In genomic region chr12:24175281-24175680, GRCh38 we compare ENCODE assay signal across 24 cellular contexts.
A peak's percentile ranks its signal among the peaks of the same experiment; 100 is the strongest.
DNase-seq lines count a peak whose midpoint lies in the region; FAIRE-seq and TF ChIP-seq lines count a peak whose summit lies in the region.
"Had no signal": no experiment of that assay in that cellular context is flagged by ENCODE, and none has a peak within 500 bp of the region (broad histone marks: within the 10 kb centered on the region; RNA-seq: fewer than 3 reads in every experiment).

No MANE protein-coding gene starts in this region.

- H3K79me2 ChIP-seq in MM.1S (ENCODE audit: low read length) (no peaks in the 10 kb centered on the region), OCI-LY3 (ENCODE audit: low read length) (peaks cover 74% of the 10 kb centered on the region), hepatocyte (no peaks in the 10 kb centered on the region)

- H3K4me1 ChIP-seq in MM.1S (ENCODE audit: low read length): peaks cover 61% of the 10 kb centered on the region
- H3K4me1 ChIP-seq in OCI-LY3 (ENCODE audit: low read length): peaks cover 57% of the 10 kb centered on the region
- H3K4me1 ChIP-seq in hepatocyte (ENCODE audit: insufficient read depth): no peaks in the 10 kb centered on the region
- no peaks in the 10 kb centered on the region for H3K4me1 ChIP-seq in small intestine (ENCODE audit: control insufficient read depth in 2 of 2, insufficient read depth in 1 of 2, low read depth in 1 of 2, low read length in 1 of 2)
- H3K4me1 ChIP-seq: A549, BE2C had no signal

- intact Hi-C loops in dorsolateral prefrontal cortex (cut with DNase I): no loop called here

- DNase-seq in MM.1S (peak; percentile 19), hepatocyte (ENCODE audit: low spot score) (peak; percentile 9), small intestine (peak; percentile 40), dorsolateral prefrontal cortex (no peak), substantia nigra (lab: John Stamatoyannopoulos, UW) (no peak)
- no peak for DNase-seq in activated CD4-positive, CD25-positive, alpha-beta regulatory T cell treated with anti-CD3 and anti-CD28 coated beads, Interleukin-2, amount 50 U/mL, for 72 hours
- DNase-seq: 8988T; ACHN; AML-193; BE2C; CD4-positive, alpha-beta T cell; CD8-positive, alpha-beta memory T cell; DMS53; DMS79 treated with DMSO at 0.1 percent for 48 hours; GF-D8; GOT3; HFFc6 had no signal

- H4K20me1 ChIP-seq in MM.1S (ENCODE audit: insufficient read depth, low read length): no peaks in the 10 kb centered on the region
- peaks cover 34% of the 10 kb centered on the region for H4K20me1 ChIP-seq in OCI-LY3 (ENCODE audit: insufficient read depth, low read length)
- H4K20me1 ChIP-seq in hepatocyte (ENCODE audit: insufficient read depth, poor library complexity, severe bottlenecking): no peaks in the 10 kb centered on the region
- H4K20me1 ChIP-seq: BLaER1 treated with 17β-estradiol and CSF1 and Interleukin-3, amounts not matched to agents 10 nM and 100 nM had no signal

- H3K9me2 ChIP-seq in MM.1S (replicated peaks; ENCODE audit: insufficient read depth, low read length) (no peaks in the 10 kb centered on the region), hepatocyte (replicated peaks; ENCODE audit: insufficient read depth) (no peaks in the 10 kb centered on the region)

- peak overlapping the region; percentile 2; the same call in 1 of the 2 replicates for H3K4me2 ChIP-seq in MM.1S (ENCODE audit: low read depth, low read length)
- H3K4me2 ChIP-seq in OCI-LY3 (ENCODE audit: low read length): no peak overlapping the region
- H3K4me2 ChIP-seq in hepatocyte: no peak overlapping the region
- H3K4me2 ChIP-seq: A549; BLaER1 treated with 17β-estradiol and CSF1 and Interleukin-3, amounts not matched to agents 10 nM and 100 nM had no signal

- H2AFZ ChIP-seq in MM.1S (ENCODE audit: low read length): no peak overlapping the region
- H2AFZ ChIP-seq in OCI-LY3 (ENCODE audit: low read depth, low read length): no peak overlapping the region
- no peak overlapping the region for H2AFZ ChIP-seq in hepatocyte

- no peak overlapping the region for H3K4me3 ChIP-seq in MM.1S (ENCODE audit: low read length)
- no peak overlapping the region for H3K4me3 ChIP-seq in OCI-LY3 (ENCODE audit: low read length)
- H3K4me3 ChIP-seq in hepatocyte: no peak overlapping the region
- no peak overlapping the region for H3K4me3 ChIP-seq in small intestine (ENCODE audit: low read depth in 1 of 2, low read length in 2 of 2)
- H3K4me3 ChIP-seq in dorsolateral prefrontal cortex: no peak overlapping the region
- H3K4me3 ChIP-seq: A549; BLaER1 treated with 17β-estradiol and CSF1 and Interleukin-3, amounts not matched to agents 10 nM and 100 nM; HAP-1 had no signal

- no peaks in the 10 kb centered on the region for H3K9me3 ChIP-seq in MM.1S (replicated peaks; ENCODE audit: insufficient read depth, low read length)
- H3K9me3 ChIP-seq in OCI-LY3 (ENCODE audit: insufficient read depth, low read length): no peaks in the 10 kb centered on the region
- no peaks in the 10 kb centered on the region for H3K9me3 ChIP-seq in hepatocyte (ENCODE audit: low read depth)
- H3K9me3 ChIP-seq in small intestine (ENCODE audit: control insufficient read depth, low read depth): no peaks in the 10 kb centered on the region
- H3K9me3 ChIP-seq: A549; BE2C; BLaER1 treated with 17β-estradiol and CSF1 and Interleukin-3, amounts not matched to agents 10 nM and 100 nM; HAP-1 had no signal

- WGBS in hepatocyte (ENCODE audit: low lambda C conversion rate, missing lambda C conversion rate): 80% methylated on average over 2 of the region's 2 CpGs
- WGBS in small intestine, 3 donors: 34 to 60% (median 46%) methylated on average over 2 of the region's 2 CpGs

- peaks cover 30% of the 10 kb centered on the region for H3F3A ChIP-seq in MM.1S (ENCODE audit: insufficient read depth, low read length)

- no peak for FAIRE-seq in small intestine (lab: Jason Lieb, UNC)
- FAIRE-seq: A549, GM12891, GM18507, H54 had no signal

- H3K27me3 ChIP-seq in MM.1S (replicated peaks; ENCODE audit: insufficient read depth, low read length) (no peaks in the 10 kb centered on the region), OCI-LY3 (ENCODE audit: low read depth, low read length) (no peaks in the 10 kb centered on the region), hepatocyte (no peaks in the 10 kb centered on the region), small intestine (ENCODE audit: control insufficient read depth in 2 of 2, insufficient read depth in 2 of 2, low read length in 2 of 2) (no peaks in the 10 kb centered on the region), dorsolateral prefrontal cortex (no peaks in the 10 kb centered on the region)
- H3K27me3 ChIP-seq: BE2C; BLaER1 treated with 17β-estradiol and CSF1 and Interleukin-3, amounts not matched to agents 10 nM and 100 nM had no signal

- H3K9ac ChIP-seq in MM.1S (ENCODE audit: low read length): no peak overlapping the region
- H3K9ac ChIP-seq in OCI-LY3 (ENCODE audit: low read length): no peak overlapping the region
- H3K9ac ChIP-seq: BLaER1 treated with 17β-estradiol and CSF1 and Interleukin-3, amounts not matched to agents 10 nM and 100 nM had no signal

- H3K27ac ChIP-seq in MM.1S (ENCODE audit: low read length) (no peak overlapping the region), OCI-LY3 (ENCODE audit: low read length) (peak overlapping the region; percentile 95), hepatocyte (no peak overlapping the region), small intestine (ENCODE audit: low read depth in 1 of 2, low read length in 1 of 2) (no peak overlapping the region), dorsolateral prefrontal cortex (no peak overlapping the region), substantia nigra (ENCODE audit: low read depth, low read length, poor library complexity, severe bottlenecking) (no peak overlapping the region)
- H3K27ac ChIP-seq: A549; BLaER1 treated with 17β-estradiol and CSF1 and Interleukin-3, amounts not matched to agents 10 nM and 100 nM had no signal

- no peaks in the 10 kb centered on the region for H3K36me3 ChIP-seq in MM.1S (replicated peaks; ENCODE audit: insufficient read depth, low read length)
- peaks cover 20% of the 10 kb centered on the region for H3K36me3 ChIP-seq in OCI-LY3 (replicated peaks; ENCODE audit: low read depth, low read length)
- H3K36me3 ChIP-seq in hepatocyte (replicated peaks; ENCODE audit: insufficient read depth, low read depth): no peaks in the 10 kb centered on the region
- H3K36me3 ChIP-seq in small intestine (ENCODE audit: control insufficient read depth in 2 of 2, insufficient read depth in 2 of 2, low read length in 2 of 2): no peaks in the 10 kb centered on the region
- H3K36me3 ChIP-seq: BE2C; BLaER1 treated with 17β-estradiol and CSF1 and Interleukin-3, amounts not matched to agents 10 nM and 100 nM; HAP-1 had no signal

- TF ChIP-seq CTCF in MM.1S (IDR thresholded peaks at IDR 0.05; ENCODE audit: low read length) (no peak), OCI-LY3 (IDR thresholded peaks at IDR 0.05; ENCODE audit: low read depth, low read length) (no peak), hepatocyte (IDR thresholded peaks at IDR 0.05; ENCODE audit: poor library complexity) (no peak), dorsolateral prefrontal cortex (IDR thresholded peaks at IDR 0.05 in 54 of 56, conservative IDR thresholded peaks at IDR 0.05 in 2 of 56; ENCODE audit: low read depth in 1 of 56, partially characterized antibody in 56 of 56) (no peak)

Comparison
In these comparisons a context has a peak if more than half of its experiments do, and no peak if none do; other contexts are left out.
1. DNase-seq: peak in MM.1S (single experiment), hepatocyte (single experiment) and small intestine (single experiment); none in dorsolateral prefrontal cortex (0 of 10), substantia nigra (0 of 49) and activated CD4-positive, CD25-positive, alpha-beta regulatory T cell treated with anti-CD3 and anti-CD28 coated beads, Interleukin-2, amount 50 U/mL, for 72 hours (single experiment).